Comparison of ENCODE assay signal across 14 cellular contexts in the genomic region with DNA sequence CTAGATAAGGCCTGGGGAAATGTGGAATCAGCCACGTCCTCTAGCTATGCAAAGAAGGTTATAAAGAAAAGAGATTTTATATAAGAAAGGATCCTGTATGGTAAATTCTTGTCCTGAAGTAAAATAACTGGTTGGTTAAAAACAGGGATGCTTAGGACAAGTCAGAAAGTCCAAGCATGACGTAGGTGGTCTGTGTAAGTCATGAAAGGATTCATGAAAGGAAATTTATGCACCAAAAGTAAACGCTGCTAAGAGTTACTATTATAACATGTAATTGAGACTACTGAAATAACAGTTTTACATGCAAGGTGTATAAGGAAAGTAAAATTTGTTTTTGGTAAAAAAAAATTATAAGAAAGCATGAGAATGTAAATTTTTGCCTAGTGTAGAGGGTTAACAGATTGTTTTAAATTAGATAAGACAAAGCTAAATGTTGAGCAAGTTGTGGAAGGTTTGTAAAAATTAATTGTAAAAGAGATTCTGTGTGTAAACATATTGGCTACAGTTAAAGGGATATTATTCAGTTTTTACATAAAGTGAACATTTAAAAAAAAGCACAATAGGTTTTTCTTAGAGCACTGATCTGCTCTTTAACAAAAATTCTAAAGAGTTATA. TPM values are rescaled to one million over a fixed set of nuclear protein-coding genes. Genes with fewer than 3 reads are reported as not detected.
DNase-seq lines count a peak whose midpoint lies in the region; ATAC-seq and TF ChIP-seq lines count a peak whose summit lies in the region.
"Had no signal": no experiment of that assay in that cellular context is flagged by ENCODE, and none has a peak within 500 bp of the region (broad histone marks: within the 10 kb centered on the region; RNA-seq: fewer than 3 reads in every experiment).

No MANE protein-coding gene starts in this region.

- H3K4me1 ChIP-seq in vagina = no peaks in the 10 kb centered on the region
- H3K4me1 ChIP-seq in gastroesophageal sphincter = no peaks in the 10 kb centered on the region
- H3K4me1 ChIP-seq: tibial nerve had no signal

- H3K27ac ChIP-seq in vagina (no peak overlapping the region), gastroesophageal sphincter (no peak overlapping the region)
- H3K27ac ChIP-seq: brain microvascular endothelial cell, tibial nerve had no signal

- TF ChIP-seq POLR2A in vagina (IDR thresholded peaks at IDR 0.05) (no peak), gastroesophageal sphincter (IDR thresholded peaks at IDR 0.05) (no peak)

- H3K4me1 Mint-ChIP-seq in effector memory CD8-positive, alpha-beta T cell (ENCODE audit: low read depth in 2 of 2) = no peaks in the 10 kb centered on the region

- H3K27ac Mint-ChIP-seq in effector memory CD8-positive, alpha-beta T cell = no peak overlapping the region

- DNase-seq in DMS53 (lab: John Stamatoyannopoulos, UW) (peak; percentile 64), DMS53 treated with DMSO at 0.1 percent for 48 hours (lab: John Stamatoyannopoulos, UW; ENCODE audit: unreplicated experiment) (no peak), HFF-Myc (ENCODE audit: extremely low read depth, low read depth) (peak; percentile 26), RPMI7951 (ENCODE audit: low read depth) (peak; percentile 26), foreskin melanocyte (peak; percentile 21), vagina (ENCODE audit: extremely low spot score in 2 of 2) (no peak)
- DNase-seq in effector memory CD8-positive, alpha-beta T cell = no peak
- DNase-seq: 8988T, brain microvascular endothelial cell, KG1, left ventricle myocardium superior, NCI-H2029 treated with DMSO at 0.1 percent for 48 hours had no signal

- no peak overlapping the region for H3K4me3 Mint-ChIP-seq in effector memory CD8-positive, alpha-beta T cell

- WGBS in gastroesophageal sphincter (ENCODE audit: low coverage in 1 of 2), 2 donors = 81 to 100% methylated on average over 3 of the region's 3 CpGs

- peaks cover 4% of the 10 kb centered on the region for H3K36me3 Mint-ChIP-seq in effector memory CD8-positive, alpha-beta T cell (ENCODE audit: insufficient read depth)

- H3K27me3 Mint-ChIP-seq in effector memory CD8-positive, alpha-beta T cell = no peaks in the 10 kb centered on the region

- H3K4me3 ChIP-seq in HFF-Myc (replicated peaks; ENCODE audit: low read depth, low read length) = no peak overlapping the region
- H3K4me3 ChIP-seq in vagina = no peak overlapping the region
- no peak overlapping the region for H3K4me3 ChIP-seq in gastroesophageal sphincter
- H3K4me3 ChIP-seq: tibial nerve had no signal

- H3K36me3 ChIP-seq in vagina (no peaks in the 10 kb centered on the region), gastroesophageal sphincter (peaks cover 0 to 5% of the 10 kb centered on the region in 2 donors)
- H3K36me3 ChIP-seq: brain microvascular endothelial cell had no signal

- peaks cover 5 to 8% of the 10 kb centered on the region in 2 donors for H3K9me3 Mint-ChIP-seq in effector memory CD8-positive, alpha-beta T cell

- ATAC-seq in gastroesophageal sphincter = no peak
- ATAC-seq in effector memory CD8-positive, alpha-beta T cell (replicated peaks) = no peak
- ATAC-seq: left ventricle myocardium superior had no signal

- H3K27me3 ChIP-seq in vagina = no peaks in the 10 kb centered on the region
- no peaks in the 10 kb centered on the region for H3K27me3 ChIP-seq in gastroesophageal sphincter
- H3K27me3 ChIP-seq: brain microvascular endothelial cell, tibial nerve had no signal

- intact Hi-C loops in vagina (cut with DNase I) = no loop called here

- TF ChIP-seq CTCF in HFF-Myc (IDR thresholded peaks at IDR 0.05; ENCODE audit: low read depth, low read length, missing control alignments) (no peak), vagina (IDR thresholded peaks at IDR 0.05) (no peak), gastroesophageal sphincter (IDR thresholded peaks at IDR 0.05) (no peak)

- TF ChIP-seq EP300 in gastroesophageal sphincter (IDR thresholded peaks at IDR 0.05) = no peak

- H3K9me3 ChIP-seq in vagina = no peaks in the 10 kb centered on the region
- peaks cover 0 to 12% (median 0%) of the 10 kb centered on the region in 3 donors for H3K9me3 ChIP-seq in gastroesophageal sphincter

RNA-seq across cellular contexts. Expression of a gene that starts 43.9 kb away (rescaled TPM):
- total RNA-seq in RPMI7951 (2014; rRNA removed; shearing (Covaris generic)) = 71.7 and 81.7 TPM in 2 replicates
- total RNA-seq in vagina (12.8 TPM), gastroesophageal sphincter (10 to 100 TPM; 17.2 to 26.9 (median 22.4) TPM)

Comparison
In these comparisons a context has a peak if more than half of its experiments do, and no peak if none do; other contexts are left out.
1. DNase-seq: peak in DMS53 (single experiment), HFF-Myc (single experiment), RPMI7951 (single experiment) and foreskin melanocyte (single experiment); none in DMS53 treated with DMSO at 0.1 percent for 48 hours (single experiment), vagina (0 of 2) and effector memory CD8-positive, alpha-beta T cell (0 of 3).